ENCODE assay signal across 9 cellular contexts in genomic region chr16:3170440-3171180, GRCh38. TPM values are rescaled to one million over a fixed set of nuclear protein-coding genes. Genes with fewer than 3 reads are reported as not detected.
A peak's percentile ranks its signal among the peaks of the same experiment; 100 is the strongest.
DNase-seq lines count a peak whose midpoint lies in the region; ATAC-seq and TF ChIP-seq lines count a peak whose summit lies in the region.
"Had no signal": no experiment of that assay in that cellular context is flagged by ENCODE, and none has a peak within 500 bp of the region (broad histone marks: within the 10 kb centered on the region; RNA-seq: fewer than 3 reads in every experiment).

No MANE protein-coding gene starts in this region.

- H3K9ac ChIP-seq in iPS-18a (ENCODE audit: low read length): no peak overlapping the region

- H3K27ac ChIP-seq in iPS-18a (ENCODE audit: low read length): no peak overlapping the region
- no peak overlapping the region for H3K27ac ChIP-seq in prostate gland

- H3K4me3 ChIP-seq in iPS-18a (ENCODE audit: low read length): peak overlapping the region; percentile 64
- no peak overlapping the region for H3K4me3 ChIP-seq in prostate gland
- no peak overlapping the region for H3K4me3 ChIP-seq in MG63

- H3K4me1 ChIP-seq in iPS-18a (ENCODE audit: control insufficient read depth, low read depth, low read length) (peaks cover 4% of the 10 kb centered on the region), prostate gland (replicated peaks) (peaks cover 6% of the 10 kb centered on the region)

- peaks cover 33% of the 10 kb centered on the region for H3K4me1 Mint-ChIP-seq in activated CD4-positive, alpha-beta T cell treated with anti-CD3 and anti-CD28 coated beads, Interleukin-2, amount 10 ng/mL, durations not matched to agents 7 days and 5 days
- H3K4me1 Mint-ChIP-seq in stimulated activated naive CD8-positive, alpha-beta T cell treated with anti-CD3 and anti-CD28 coated beads, Interleukin-15, amount 100 ng/mL, for 72 hours: peaks cover 53% of the 10 kb centered on the region

- H3K27me3 ChIP-seq in iPS-18a (ENCODE audit: control insufficient read depth, insufficient read depth, low read length): peaks cover 65% of the 10 kb centered on the region
- peaks cover 25% of the 10 kb centered on the region for H3K27me3 ChIP-seq in prostate gland (replicated peaks; ENCODE audit: insufficient read depth)
- H3K27me3 ChIP-seq in MG63: peaks cover 18% of the 10 kb centered on the region

- H3K27ac Mint-ChIP-seq in activated CD4-positive, alpha-beta T cell treated with anti-CD3 and anti-CD28 coated beads, Interleukin-2, amount 10 ng/mL, durations not matched to agents 7 days and 5 days: peak overlapping the region; percentile 41
- peak overlapping the region; percentile 72 to 92 for H3K27ac Mint-ChIP-seq in stimulated activated naive CD8-positive, alpha-beta T cell treated with anti-CD3 and anti-CD28 coated beads, Interleukin-15, amount 100 ng/mL, for 72 hours

- peak; percentile 35 for DNase-seq in activated CD4-positive, alpha-beta T cell treated with anti-CD3 and anti-CD28 coated beads, Interleukin-2, amount 10 ng/mL, durations not matched to agents 7 days and 5 days
- DNase-seq in activated CD4-positive, alpha-beta T cell treated with anti-CD3 and anti-CD28 coated beads, Interleukin-2, amount 50 U/mL, for 4 hours: no peak
- peak; percentile 75 for DNase-seq in activated CD8-positive, alpha-beta memory T cell treated with anti-CD3 and anti-CD28 coated beads, Interleukin-2, amount 50 U/mL, for 48 hours
- DNase-seq in stimulated activated naive CD8-positive, alpha-beta T cell treated with anti-CD3 and anti-CD28 coated beads, Interleukin-15, amount 100 ng/mL, for 72 hours: peak; percentile 52 to 69
- DNase-seq in prostate gland (ENCODE audit: low spot score) (no peak), MG63 (no peak)
- DNase-seq: AML-193 had no signal

- H3K36me3 ChIP-seq in iPS-18a (ENCODE audit: control insufficient read depth, low read depth, low read length) (no peaks in the 10 kb centered on the region), prostate gland (no peaks in the 10 kb centered on the region), MG63 (no peaks in the 10 kb centered on the region)

- H3K27me3 Mint-ChIP-seq in activated CD4-positive, alpha-beta T cell treated with anti-CD3 and anti-CD28 coated beads, Interleukin-2, amount 10 ng/mL, durations not matched to agents 7 days and 5 days: peaks cover 67% of the 10 kb centered on the region
- H3K27me3 Mint-ChIP-seq in stimulated activated naive CD8-positive, alpha-beta T cell treated with anti-CD3 and anti-CD28 coated beads, Interleukin-15, amount 100 ng/mL, for 72 hours: peaks cover 58% of the 10 kb centered on the region

- H3K9me3 Mint-ChIP-seq in activated CD4-positive, alpha-beta T cell treated with anti-CD3 and anti-CD28 coated beads, Interleukin-2, amount 10 ng/mL, durations not matched to agents 7 days and 5 days: no peaks in the 10 kb centered on the region
- no peaks in the 10 kb centered on the region for H3K9me3 Mint-ChIP-seq in stimulated activated naive CD8-positive, alpha-beta T cell treated with anti-CD3 and anti-CD28 coated beads, Interleukin-15, amount 100 ng/mL, for 72 hours

- CTCF ChIA-PET in activated CD4-positive, alpha-beta T cell treated with anti-CD3 and anti-CD28 coated beads, Interleukin-2, amount 10 ng/mL, durations not matched to agents 7 days and 5 days (lab: Charles Lee): interaction anchor here (1.0 to 2.4 kb wide), 8 partner anchors 10 to 142 kb away, joined by 3 to 8 read pairs (median 4); no protein-coding TSS in a partner anchor

- peaks cover 4% of the 10 kb centered on the region for H3K36me3 Mint-ChIP-seq in activated CD4-positive, alpha-beta T cell treated with anti-CD3 and anti-CD28 coated beads, Interleukin-2, amount 10 ng/mL, durations not matched to agents 7 days and 5 days (ENCODE audit: low read depth)

- intact Hi-C loops in prostate gland (cut with DNase I): no loop called here

- H3K4me3 Mint-ChIP-seq in activated CD4-positive, alpha-beta T cell treated with anti-CD3 and anti-CD28 coated beads, Interleukin-2, amount 10 ng/mL, durations not matched to agents 7 days and 5 days: peak overlapping the region; percentile 55
- peak overlapping the region; percentile 81 to 92 for H3K4me3 Mint-ChIP-seq in stimulated activated naive CD8-positive, alpha-beta T cell treated with anti-CD3 and anti-CD28 coated beads, Interleukin-15, amount 100 ng/mL, for 72 hours

- WGBS in prostate gland: 2% methylated on average over 53 of the region's 53 CpGs

- POLR2A ChIA-PET in activated CD4-positive, alpha-beta T cell treated with anti-CD3 and anti-CD28 coated beads, Interleukin-2, amount 10 ng/mL, durations not matched to agents 7 days and 5 days (lab: Charles Lee): interaction anchor here (0.6 kb wide), 1 partner anchor 136 kb away, joined by 3 read pairs; no protein-coding TSS in a partner anchor

- TF ChIP-seq POLR2A in prostate gland (IDR thresholded peaks at IDR 0.05): no peak

- H3K9me3 ChIP-seq in iPS-18a (ENCODE audit: control insufficient read depth, low read depth, low read length) (no peaks in the 10 kb centered on the region), prostate gland (no peaks in the 10 kb centered on the region), MG63 (no peaks in the 10 kb centered on the region)

- no peak for TF ChIP-seq CTCF in prostate gland (IDR thresholded peaks at IDR 0.05)

- peak; percentile 52 for ATAC-seq in stimulated activated naive CD8-positive, alpha-beta T cell treated with anti-CD3 and anti-CD28 coated beads, Interleukin-15, amount 100 ng/mL, for 72 hours
- ATAC-seq in HG02588 (IDR thresholded peaks at IDR 0.05; ENCODE audit: unreplicated experiment): no peak

RNA-seq across cellular contexts. Expression of gene OR1F1, which starts 17.4 kb away (rescaled TPM):
- not detected for total RNA-seq in activated CD4-positive, alpha-beta T cell treated with anti-CD3 and anti-CD28 coated beads, Interleukin-2, amount 10 ng/mL, durations not matched to agents 7 days and 5 days
- total RNA-seq in prostate gland: not detected
- not detected in 2 replicates for total RNA-seq in MG63 (2014; rRNA removed; shearing (Covaris generic); ENCODE audit: low replicate concordance)

RNA-seq across cellular contexts. Expression of gene ZNF213, which starts 35.8 kb away (rescaled TPM):
- total RNA-seq in activated CD4-positive, alpha-beta T cell treated with anti-CD3 and anti-CD28 coated beads, Interleukin-2, amount 10 ng/mL, durations not matched to agents 7 days and 5 days: 10 to 100 TPM in 1 of 2 experiments, 1 to 10 TPM in 1; 9.9 to 11.1 TPM
- 10 to 100 TPM; 18.4 to 28.1 TPM for total RNA-seq in prostate gland
- 2.8 and 11.9 TPM in 2 replicates for total RNA-seq in MG63 (2014; rRNA removed; shearing (Covaris generic); ENCODE audit: low replicate concordance)

RNA-seq across cellular contexts. Expression of gene ZNF205, which starts 58.2 kb away (rescaled TPM):
- total RNA-seq in activated CD4-positive, alpha-beta T cell treated with anti-CD3 and anti-CD28 coated beads, Interleukin-2, amount 10 ng/mL, durations not matched to agents 7 days and 5 days: not detected
- 10 to 100 TPM; 20.9 to 27.0 TPM for total RNA-seq in prostate gland
- total RNA-seq in MG63 (2014; rRNA removed; shearing (Covaris generic); ENCODE audit: low replicate concordance): 15.5 and 22.6 TPM in 2 replicates

Comparison
In these comparisons a context has a peak if more than half of its experiments do, and no peak if none do; other contexts are left out.
1. DNase-seq: peak in activated CD4-positive, alpha-beta T cell treated with anti-CD3 and anti-CD28 coated beads, Interleukin-2, amount 10 ng/mL, durations not matched to agents 7 days and 5 days (single experiment), activated CD8-positive, alpha-beta memory T cell treated with anti-CD3 and anti-CD28 coated beads, Interleukin-2, amount 50 U/mL, for 48 hours (single experiment) and stimulated activated naive CD8-positive, alpha-beta T cell treated with anti-CD3 and anti-CD28 coated beads, Interleukin-15, amount 100 ng/mL, for 72 hours (2 of 2); none in activated CD4-positive, alpha-beta T cell treated with anti-CD3 and anti-CD28 coated beads, Interleukin-2, amount 50 U/mL, for 4 hours (0 of 2), prostate gland (single experiment) and MG63 (single experiment).
2. RNA of gene ZNF205, which starts 58.2 kb away (total RNA-seq): 20.9 to 27.0 TPM in prostate gland and 15.5 to 22.6 TPM in MG63; not detected in activated CD4-positive, alpha-beta T cell treated with anti-CD3 and anti-CD28 coated beads, Interleukin-2, amount 10 ng/mL, durations not matched to agents 7 days and 5 days; every median in the first group is over 10 times any median in the second.